22 cellular contexts compared by ENCODE assay signal in genomic region chr2:11758639-11759038, GRCh38. TPM values are rescaled to one million over a fixed set of nuclear protein-coding genes. Genes with fewer than 3 reads are reported as not detected.
A peak's percentile ranks its signal among the peaks of the same experiment; 100 is the strongest.
DNase-seq lines count a peak whose midpoint lies in the region; ATAC-seq, FAIRE-seq and TF ChIP-seq lines count a peak whose summit lies in the region.
"Had no signal": no experiment of that assay in that cellular context is flagged by ENCODE, and none has a peak within 500 bp of the region (broad histone marks: within the 10 kb centered on the region; RNA-seq: fewer than 3 reads in every experiment).

No MANE protein-coding gene starts in this region.

- H3K9me2 ChIP-seq in OCI-LY7 (ENCODE audit: insufficient read depth, low read length), result no peaks in the 10 kb centered on the region

- no peaks in the 10 kb centered on the region for H3K27me3 Mint-ChIP-seq in activated CD8-positive, alpha-beta memory T cell treated with anti-CD3 and anti-CD28 coated beads, Interleukin-2, amount 10 ng/mL, durations not matched to agents 7 days and 5 days
- no peaks in the 10 kb centered on the region for H3K27me3 Mint-ChIP-seq in IgD-negative memory B cell
- H3K27me3 Mint-ChIP-seq in natural killer cell treated with Interleukin-12 subunit alpha and Interleukin-12 subunit beta and Interleukin-15 and Interleukin-18, amount 100 ng/mL, for 72 hours, result no peaks in the 10 kb centered on the region

- peaks cover 16% of the 10 kb centered on the region for H4K20me1 ChIP-seq in OCI-LY7 (ENCODE audit: insufficient read depth, low read length)

- H2AK5ac ChIP-seq in trophoblast cell (ENCODE audit: low read length), result no peak overlapping the region

- H2BK120ac ChIP-seq in trophoblast cell (ENCODE audit: insufficient read depth, low read length, poor library complexity), result no peak overlapping the region

- no peak overlapping the region for H4K8ac ChIP-seq in trophoblast cell (ENCODE audit: low read depth, low read length)

- no peaks in the 10 kb centered on the region for H3K9me3 Mint-ChIP-seq in activated CD8-positive, alpha-beta memory T cell treated with anti-CD3 and anti-CD28 coated beads, Interleukin-2, amount 10 ng/mL, durations not matched to agents 7 days and 5 days (ENCODE audit: low read depth)
- no peaks in the 10 kb centered on the region for H3K9me3 Mint-ChIP-seq in IgD-negative memory B cell
- H3K9me3 Mint-ChIP-seq in activated naive CD4-positive, alpha-beta T cell treated with anti-CD3 and anti-CD28 coated beads, Interleukin-2, amount 50 U/mL, for 72 hours, result no peaks in the 10 kb centered on the region
- no peaks in the 10 kb centered on the region for H3K9me3 Mint-ChIP-seq in natural killer cell treated with Interleukin-12 subunit alpha and Interleukin-12 subunit beta and Interleukin-15 and Interleukin-18, amount 100 ng/mL, for 72 hours
- H3K9me3 Mint-ChIP-seq: immature natural killer cell had no signal

- H2BK12ac ChIP-seq in trophoblast cell (ENCODE audit: low read length), result no peak overlapping the region

- intact Hi-C loops in OCI-LY7 (cut with micrococcal nuclease; ENCODE audit: unreplicated experiment), result no loop called here

- H4K12ac ChIP-seq in trophoblast cell (ENCODE audit: low read depth, low read length), result no peak overlapping the region

- H3K79me2 ChIP-seq in OCI-LY7 (ENCODE audit: insufficient read depth, low read depth, low read length), result peaks cover 53% of the 10 kb centered on the region
- H3K79me2 ChIP-seq in trophoblast cell (ENCODE audit: control insufficient read depth, insufficient read depth, low read length, poor library complexity), result no peaks in the 10 kb centered on the region

- POLR2A ChIA-PET in OCI-LY7 (lab: Charles Lee), result interaction anchor here (0.6 to 1.3 kb wide), 4 partner anchors 12 to 270 kb away, joined by 3 to 4 read pairs (median 4); no protein-coding TSS in a partner anchor

- no peak overlapping the region for H2AFZ ChIP-seq in OCI-LY7 (ENCODE audit: low read length)
- no peak overlapping the region for H2AFZ ChIP-seq in trophoblast cell (ENCODE audit: insufficient read depth, low read length, poor library complexity)

- H3K27ac Mint-ChIP-seq in activated CD8-positive, alpha-beta memory T cell treated with anti-CD3 and anti-CD28 coated beads, Interleukin-2, amount 10 ng/mL, durations not matched to agents 7 days and 5 days, result peak overlapping the region; percentile 37
- peak overlapping the region in 2 of 3 donors; percentile 8 to 71 for H3K27ac Mint-ChIP-seq in IgD-negative memory B cell
- peak overlapping the region; percentile 46 to 88 for H3K27ac Mint-ChIP-seq in activated naive CD4-positive, alpha-beta T cell treated with anti-CD3 and anti-CD28 coated beads, Interleukin-2, amount 50 U/mL, for 72 hours
- peak overlapping the region; percentile 77 to 80 for H3K27ac Mint-ChIP-seq in natural killer cell treated with Interleukin-12 subunit alpha and Interleukin-12 subunit beta and Interleukin-15 and Interleukin-18, amount 100 ng/mL, for 72 hours

- no CpG with 5 or more reads among the region's 4 CpGs for WGBS in trophoblast cell (ENCODE audit: extremely low coverage, insufficient coverage, insufficient read length)

- CTCF ChIA-PET in activated CD8-positive, alpha-beta memory T cell treated with anti-CD3 and anti-CD28 coated beads, Interleukin-2, amount 10 ng/mL, durations not matched to agents 7 days and 5 days (lab: Charles Lee), result interaction anchor here (1.5 to 2.4 kb wide), 3 partner anchors 14 to 22 kb away, joined by 5 to 12 read pairs (median 7); no protein-coding TSS in a partner anchor
- CTCF ChIA-PET in OCI-LY7 (lab: Charles Lee; ENCODE audit: unreplicated experiment), result interaction anchor here (1.8 kb wide), 1 partner anchor 12 kb away, joined by 9 read pairs; the partner anchor contains the start of gene LPIN1

- H3K27me3 ChIP-seq in trophoblast cell (ENCODE audit: insufficient read depth, low read length), result no peaks in the 10 kb centered on the region
- H3K27me3 ChIP-seq: ascending aorta, heart right ventricle, vagina had no signal

- H3K9me3 ChIP-seq in OCI-LY7 (ENCODE audit: low read length) (peaks cover 12% of the 10 kb centered on the region; the same call in 1 of the 2 replicates), trophoblast cell (ENCODE audit: insufficient read depth, low read depth, low read length) (no peaks in the 10 kb centered on the region)
- H3K9me3 ChIP-seq: ascending aorta, heart right ventricle, vagina had no signal

- peaks cover 25% of the 10 kb centered on the region for H3K36me3 Mint-ChIP-seq in activated CD8-positive, alpha-beta memory T cell treated with anti-CD3 and anti-CD28 coated beads, Interleukin-2, amount 10 ng/mL, durations not matched to agents 7 days and 5 days
- peaks cover 1% of the 10 kb centered on the region for H3K36me3 Mint-ChIP-seq in IgD-negative memory B cell
- H3K36me3 Mint-ChIP-seq in activated naive CD4-positive, alpha-beta T cell treated with anti-CD3 and anti-CD28 coated beads, Interleukin-2, amount 50 U/mL, for 72 hours, result peaks cover 4 to 43% of the 10 kb centered on the region in 2 donors
- H3K36me3 Mint-ChIP-seq in natural killer cell treated with Interleukin-12 subunit alpha and Interleukin-12 subunit beta and Interleukin-15 and Interleukin-18, amount 100 ng/mL, for 72 hours, result peaks cover 18% of the 10 kb centered on the region

- H3K4me1 ChIP-seq in OCI-LY7 (ENCODE audit: insufficient read depth, low read length, poor library complexity, severe bottlenecking) (peaks cover 44% of the 10 kb centered on the region), trophoblast cell (ENCODE audit: control insufficient read depth in 1 of 2, insufficient read depth in 2 of 2, low read length in 2 of 2) (peaks cover 0 to 2% of the 10 kb centered on the region in 2 experiments)

- H3K4me3 Mint-ChIP-seq in activated CD8-positive, alpha-beta memory T cell treated with anti-CD3 and anti-CD28 coated beads, Interleukin-2, amount 10 ng/mL, durations not matched to agents 7 days and 5 days, result no peak overlapping the region
- H3K4me3 Mint-ChIP-seq in IgD-negative memory B cell, result peak overlapping the region in 2 of 4 donors; percentile 11 to 32
- no peak overlapping the region for H3K4me3 Mint-ChIP-seq in natural killer cell treated with Interleukin-12 subunit alpha and Interleukin-12 subunit beta and Interleukin-15 and Interleukin-18, amount 100 ng/mL, for 72 hours
- H3K4me3 Mint-ChIP-seq: immature natural killer cell had no signal

- H3K36me3 ChIP-seq in OCI-LY7 (ENCODE audit: insufficient read depth, low read length) (peaks cover 25% of the 10 kb centered on the region), trophoblast cell (ENCODE audit: control insufficient read depth in 1 of 2, insufficient read depth in 2 of 2, low read length in 2 of 2) (no peaks in the 10 kb centered on the region)
- H3K36me3 ChIP-seq: vagina had no signal

- H3K4me3 ChIP-seq in OCI-LY7 (ENCODE audit: low read depth, low read length, poor library complexity, severe bottlenecking) (no peak overlapping the region), trophoblast cell (ENCODE audit: low read depth, low read length) (no peak overlapping the region)
- H3K4me3 ChIP-seq: ascending aorta, heart right ventricle, vagina had no signal

- no peak overlapping the region for H3K14ac ChIP-seq in trophoblast cell (ENCODE audit: low read length)

- no peak overlapping the region for H3K23ac ChIP-seq in trophoblast cell (ENCODE audit: low read length)

- H3K4me2 ChIP-seq in OCI-LY7 (ENCODE audit: low read length) (no peak overlapping the region), trophoblast cell (ENCODE audit: low read length) (no peak overlapping the region)

- BruUV-seq in OCI-LY7 (replicated peaks; lab: Mats Ljungman, UMichigan), result no TSS peak

- FAIRE-seq in urothelium cell line (lab: Jason Lieb, UNC), result no peak

- peaks cover 64% of the 10 kb centered on the region for H3K4me1 Mint-ChIP-seq in activated CD8-positive, alpha-beta memory T cell treated with anti-CD3 and anti-CD28 coated beads, Interleukin-2, amount 10 ng/mL, durations not matched to agents 7 days and 5 days
- peaks cover 44 to 53% (median 45%) of the 10 kb centered on the region in 3 donors for H3K4me1 Mint-ChIP-seq in IgD-negative memory B cell
- H3K4me1 Mint-ChIP-seq in natural killer cell treated with Interleukin-12 subunit alpha and Interleukin-12 subunit beta and Interleukin-15 and Interleukin-18, amount 100 ng/mL, for 72 hours (ENCODE audit: low read depth in 2 of 2), result peaks cover 61 to 78% of the 10 kb centered on the region in 2 donors

- no peak for ATAC-seq in activated CD8-positive, alpha-beta memory T cell treated with anti-CD3 and anti-CD28 coated beads, Interleukin-2, amount 10 ng/mL, durations not matched to agents 7 days and 5 days
- no peak for ATAC-seq in activated naive CD4-positive, alpha-beta T cell treated with anti-CD3 and anti-CD28 coated beads, Interleukin-2, amount 50 U/mL, for 72 hours
- ATAC-seq in natural killer cell treated with Interleukin-12 subunit alpha and Interleukin-12 subunit beta and Interleukin-15 and Interleukin-18, amount 100 ng/mL, for 72 hours, result no peak
- ATAC-seq: heart right ventricle, left ventricle myocardium superior had no signal

- no peak overlapping the region for H2BK5ac ChIP-seq in trophoblast cell (ENCODE audit: low read depth, low read length, poor library complexity)

- H3K79me1 ChIP-seq in trophoblast cell (ENCODE audit: low read length), result no peaks in the 10 kb centered on the region

- no peak overlapping the region for H3K9ac ChIP-seq in trophoblast cell (ENCODE audit: low read length)

- no peak overlapping the region for H3K18ac ChIP-seq in trophoblast cell (ENCODE audit: low read length)

- no peak overlapping the region for H3K4ac ChIP-seq in trophoblast cell (ENCODE audit: low read depth, low read length)

- H3K27ac ChIP-seq in OCI-LY7 (ENCODE audit: low read depth, low read length, poor library complexity, severe bottlenecking) (no peak overlapping the region), trophoblast cell (ENCODE audit: low read depth, low read length) (no peak overlapping the region)
- H3K27ac ChIP-seq: ascending aorta, heart right ventricle, vagina had no signal

- no peak overlapping the region for H4K91ac ChIP-seq in trophoblast cell (ENCODE audit: low read depth, low read length)

- no peak for DNase-seq in activated CD8-positive, alpha-beta memory T cell treated with anti-CD3 and anti-CD28 coated beads, Interleukin-2, amount 10 ng/mL, durations not matched to agents 7 days and 5 days
- no peak for DNase-seq in activated CD8-positive, alpha-beta memory T cell treated with anti-CD3 and anti-CD28 coated beads for 24 hours
- DNase-seq in activated naive CD4-positive, alpha-beta T cell treated with anti-CD3 and anti-CD28 coated beads, Interleukin-2, amount 50 U/mL, for 72 hours (ENCODE audit: low spot score in 2 of 2), result no peak
- no peak for DNase-seq in natural killer cell treated with Interleukin-12 subunit alpha and Interleukin-12 subunit beta and Interleukin-15 and Interleukin-18, amount 100 ng/mL, for 72 hours (ENCODE audit: low spot score)
- no peak for DNase-seq in OCI-LY7 (ENCODE audit: low spot score)
- DNase-seq in trophoblast cell, result no peak
- no peak for DNase-seq in urothelium cell line (ENCODE audit: low spot score)
- DNase-seq: activated CD4-positive, alpha-beta T cell treated with anti-CD3 and anti-CD28 coated beads for 4 hours; cerebellar nuclear complex; heart right ventricle; immature natural killer cell; left ventricle myocardium superior; MM.1S; NCI-H2029 treated with DMSO at 0.1 percent for 48 hours; NCI-H524; OCI-M1; SIG-M5; substantia nigra; T-helper 9 cell had no signal

- TF ChIP-seq CTCF in OCI-LY7 (conservative IDR thresholded peaks at IDR 0.05; ENCODE audit: low read length), result no peak

RNA-seq across cellular contexts. Expression of gene LPIN1, which starts 12.2 kb away (rescaled TPM):
- total RNA-seq in activated CD8-positive, alpha-beta memory T cell treated with anti-CD3 and anti-CD28 coated beads, Interleukin-2, amount 10 ng/mL, durations not matched to agents 7 days and 5 days, result 10 to 100 TPM; 57.1 to 76.4 TPM
- polyA plus RNA-seq in IgD-negative memory B cell, result 17.3 TPM
- 10 to 100 TPM; 68.6 to 92.9 TPM for total RNA-seq in activated naive CD4-positive, alpha-beta T cell treated with anti-CD3 and anti-CD28 coated beads, Interleukin-2, amount 50 U/mL, for 72 hours
- 100 to 1,000 TPM in 1 of 2 donors, 10 to 100 TPM in 1; 63.0 to 112 TPM for total RNA-seq in natural killer cell treated with Interleukin-12 subunit alpha and Interleukin-12 subunit beta and Interleukin-15 and Interleukin-18, amount 100 ng/mL, for 72 hours
- 46.6 and 56.9 TPM in 2 replicates for total RNA-seq in OCI-LY7 (2014; rRNA removed; shearing (Covaris generic))
- total RNA-seq in OCI-LY7 (2022), result 65.6 and 70.2 TPM in 2 replicates
- 11.7 and 12.4 TPM in 2 replicates for polyA plus RNA-seq in trophoblast cell (2013)
